ENCODE assay signal across 9 cellular contexts in genomic region chr9:93501406-93501805, GRCh38. TPM values are rescaled to one million over a fixed set of nuclear protein-coding genes. Genes with fewer than 3 reads are reported as not detected.
DNase-seq lines count a peak whose midpoint lies in the region; ATAC-seq, FAIRE-seq and TF ChIP-seq lines count a peak whose summit lies in the region.
"Had no signal": no experiment of that assay in that cellular context is flagged by ENCODE, and none has a peak within 500 bp of the region (broad histone marks: within the 10 kb centered on the region; RNA-seq: fewer than 3 reads in every experiment).

No MANE protein-coding gene starts in this region.

- H3K27me3 Mint-ChIP-seq in stimulated activated naive CD8-positive, alpha-beta T cell treated with anti-CD3 and anti-CD28 coated beads, Interleukin-15, Interleukin-2, amounts not matched to agents 100 ng/mL and 50 ng/mL, for 24 hours, result no peaks in the 10 kb centered on the region

- H3K4me3 ChIP-seq in bronchial epithelial cell (ENCODE audit: low read depth, low read length) (peak overlapping the region; percentile 9), aorta (ENCODE audit: low read length in 2 of 2) (peak overlapping the region; percentile 32 to 79)

- H3K4me3 Mint-ChIP-seq in stimulated activated naive CD8-positive, alpha-beta T cell treated with anti-CD3 and anti-CD28 coated beads, Interleukin-15, Interleukin-2, amounts not matched to agents 100 ng/mL and 50 ng/mL, for 24 hours, result peak overlapping the region; percentile 40

- no peaks in the 10 kb centered on the region for H3K9me3 ChIP-seq in aorta (ENCODE audit: control insufficient read depth, low read length)

- intact Hi-C loops in aorta (cut with DNase I), result no loop called here

- FAIRE-seq in bronchial epithelial cell (lab: Jason Lieb, UNC), result no peak

- no peaks in the 10 kb centered on the region for H3K27me3 ChIP-seq in bronchial epithelial cell (ENCODE audit: control insufficient read depth, insufficient read depth, low read length)
- H3K27me3 ChIP-seq in aorta (ENCODE audit: control insufficient read depth in 1 of 2, insufficient read depth in 2 of 2, low read length in 1 of 2), result no peaks in the 10 kb centered on the region

- peak overlapping the region; percentile 62 for H3K27ac Mint-ChIP-seq in stimulated activated naive CD8-positive, alpha-beta T cell treated with anti-CD3 and anti-CD28 coated beads, Interleukin-15, Interleukin-2, amounts not matched to agents 100 ng/mL and 50 ng/mL, for 24 hours

- WGBS in aorta, 2 donors, result 5 to 8% methylated on average over 4 of the region's 4 CpGs

- H3K4me1 Mint-ChIP-seq in stimulated activated naive CD8-positive, alpha-beta T cell treated with anti-CD3 and anti-CD28 coated beads, Interleukin-15, Interleukin-2, amounts not matched to agents 100 ng/mL and 50 ng/mL, for 24 hours (ENCODE audit: low read depth), result peaks cover 50% of the 10 kb centered on the region

- no peaks in the 10 kb centered on the region for H3K9me3 Mint-ChIP-seq in stimulated activated naive CD8-positive, alpha-beta T cell treated with anti-CD3 and anti-CD28 coated beads, Interleukin-15, Interleukin-2, amounts not matched to agents 100 ng/mL and 50 ng/mL, for 24 hours

- no peak for DNase-seq in stimulated activated naive CD8-positive, alpha-beta T cell treated with anti-CD3 and anti-CD28 coated beads, Interleukin-15, Interleukin-2, amounts not matched to agents 100 U/mL and 50 U/mL, for 24 hours
- DNase-seq in bronchial epithelial cell (ENCODE audit: low read depth) (peak; percentile 11), lung microvascular endothelial cell (ENCODE audit: low read depth in 2 of 2) (peak; percentile 44 to 52), aorta (no peak), NCI-H69 (lab: John Stamatoyannopoulos, UW) (no peak), GM13976 (ENCODE audit: low spot score) (no peak)
- DNase-seq: DMS79 treated with DMSO at 0.1 percent for 48 hours had no signal

- TF ChIP-seq CTCF in bronchial epithelial cell (IDR thresholded peaks at IDR 0.05; ENCODE audit: insufficient read depth, low read length, severe bottlenecking), result no peak
- no peak for TF ChIP-seq CTCF in GM13976 (IDR thresholded peaks at IDR 0.05; ENCODE audit: borderline replicate concordance, control extremely low read depth, extremely low read depth, insufficient read depth, missing control alignments)

- no peaks in the 10 kb centered on the region for H3K4me1 ChIP-seq in aorta (ENCODE audit: control insufficient read depth in 1 of 2, insufficient read depth in 2 of 2, low read length in 2 of 2)

- no peak for ATAC-seq in stimulated activated naive CD8-positive, alpha-beta T cell treated with anti-CD3 and anti-CD28 coated beads, Interleukin-15, Interleukin-2, amounts not matched to agents 100 U/mL and 50 U/mL, for 24 hours
- ATAC-seq in aorta (ENCODE audit: low FRiP score) (no peak), GM18502 (IDR thresholded peaks at IDR 0.05; ENCODE audit: poor library complexity, unreplicated experiment) (no peak)

- in situ Hi-C loops in GM13976 (cut with MboI; ENCODE audit: low sequenced_read_pairs, unreplicated experiment), result no loop called here

- peaks cover 82% of the 10 kb centered on the region for H3K36me3 Mint-ChIP-seq in stimulated activated naive CD8-positive, alpha-beta T cell treated with anti-CD3 and anti-CD28 coated beads, Interleukin-15, Interleukin-2, amounts not matched to agents 100 ng/mL and 50 ng/mL, for 24 hours (ENCODE audit: low read depth)

- H3K27ac ChIP-seq in aorta (ENCODE audit: low read depth in 1 of 2, low read length in 2 of 2), result peak overlapping the region in 1 of 2 donors; percentile 42

- H3K36me3 ChIP-seq in bronchial epithelial cell (ENCODE audit: control insufficient read depth, insufficient read depth, low read length), result peaks cover 11% of the 10 kb centered on the region
- H3K36me3 ChIP-seq in aorta (ENCODE audit: control insufficient read depth in 1 of 2, insufficient read depth in 2 of 2, low read length in 1 of 2), result peaks cover 3 to 11% of the 10 kb centered on the region in 2 donors

RNA-seq across cellular contexts. Expression of gene FAM120AOS, which starts 48.0 kb away (rescaled TPM):
- total RNA-seq in bronchial epithelial cell, result 47.1 and 63.1 TPM in 2 replicates
- 17.7 and 27.4 TPM in 2 replicates for total RNA-seq in lung microvascular endothelial cell
- 10 to 100 TPM; 38.3 to 40.1 TPM for total RNA-seq in aorta
- 10 to 100 TPM; 41.2 to 57.2 TPM for polyA plus RNA-seq in aorta

RNA-seq across cellular contexts. Expression of gene FAM120A, which starts 49.9 kb away (rescaled TPM):
- total RNA-seq in bronchial epithelial cell (69.0 and 100 TPM in 2 replicates), lung microvascular endothelial cell (54.5 and 74.6 TPM in 2 replicates), aorta (10 to 100 TPM; 81.7 to 88.6 TPM)
- 10 to 100 TPM; 30.7 to 40.8 TPM for polyA plus RNA-seq in aorta

Comparison
In these comparisons a context has a peak if more than half of its experiments do, and no peak if none do; other contexts are left out.
1. DNase-seq: peak in bronchial epithelial cell (single experiment) and lung microvascular endothelial cell (2 of 2); none in stimulated activated naive CD8-positive, alpha-beta T cell treated with anti-CD3 and anti-CD28 coated beads, Interleukin-15, Interleukin-2, amounts not matched to agents 100 U/mL and 50 U/mL, for 24 hours (single experiment), aorta (0 of 2), NCI-H69 (single experiment) and GM13976 (single experiment).